ENCODE assay signal across 16 cellular contexts in the genomic region with DNA sequence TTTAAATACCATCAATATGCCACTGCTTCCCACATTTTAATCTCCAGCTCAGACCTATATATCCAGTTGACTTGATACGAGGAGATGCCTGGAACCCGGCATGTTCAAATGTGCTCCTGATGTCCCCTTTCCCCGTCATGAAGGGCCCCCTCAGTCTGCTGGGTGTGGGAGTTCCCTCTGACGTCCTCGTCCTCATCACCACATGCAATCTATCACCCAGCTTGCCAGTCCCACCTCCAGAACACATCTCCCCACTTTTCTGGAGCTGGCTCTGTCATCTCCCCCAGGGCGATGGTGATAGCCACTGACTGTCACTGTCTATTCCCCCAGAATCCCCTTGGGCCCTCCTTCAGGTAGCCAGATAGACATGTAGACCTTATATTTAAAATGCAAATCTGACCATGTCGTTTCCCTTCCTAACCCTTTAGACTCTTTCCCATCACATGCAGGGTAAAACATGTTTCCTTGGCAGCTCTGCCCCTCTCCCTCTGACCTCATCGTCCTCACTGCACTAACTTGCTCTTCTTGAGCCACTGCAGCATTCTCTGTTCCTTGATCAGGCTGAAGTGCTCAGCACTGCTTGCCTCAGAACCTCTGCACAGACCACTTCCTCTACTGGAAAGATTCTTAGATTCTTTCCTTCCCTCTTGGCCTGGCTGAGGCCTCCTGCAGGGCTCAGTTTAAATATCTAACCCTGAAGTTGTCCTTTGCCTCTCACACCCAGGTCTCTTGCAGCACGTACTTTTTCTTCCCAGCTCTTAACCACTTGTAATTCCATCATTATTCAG. TPM values are rescaled to one million over a fixed set of nuclear protein-coding genes. Genes with fewer than 3 reads are reported as not detected.
A peak's percentile ranks its signal among the peaks of the same experiment; 100 is the strongest.
DNase-seq lines count a peak whose midpoint lies in the region; ATAC-seq and TF ChIP-seq lines count a peak whose summit lies in the region.
"Had no signal": no experiment of that assay in that cellular context is flagged by ENCODE, and none has a peak within 500 bp of the region (broad histone marks: within the 10 kb centered on the region; RNA-seq: fewer than 3 reads in every experiment).

No MANE protein-coding gene starts in this region.

- no peaks in the 10 kb centered on the region for H3K9me2 ChIP-seq in Loucy (replicated peaks; ENCODE audit: low read depth, low read length)

- H2AFZ ChIP-seq in Loucy (ENCODE audit: low read length) = no peak overlapping the region

- TF ChIP-seq CTCF in Loucy (conservative IDR thresholded peaks at IDR 0.05; ENCODE audit: low read length) = no peak

- H3K9me3 Mint-ChIP-seq in activated T-helper 1 cell treated with anti-CD3 and anti-CD28 coated beads, Interleukin-12 subunit alpha, Interleukin-12 subunit beta, Interleukin-2, Interleukin-4 antibody, amounts not matched to agents 30 ng/mL and 10 ng/mL and 1 ng/mL, durations not matched to agents 14 hours and 24 hours and 36 hours = no peaks in the 10 kb centered on the region
- H3K9me3 Mint-ChIP-seq in natural killer cell treated with Interleukin-12 subunit alpha and Interleukin-12 subunit beta and Interleukin-15 and Interleukin-18, amount 100 ng/mL, for 72 hours = no peaks in the 10 kb centered on the region
- H3K9me3 Mint-ChIP-seq: mesothelial cell of epicardium had no signal

- no peaks in the 10 kb centered on the region for H4K20me1 ChIP-seq in Loucy (ENCODE audit: insufficient read depth, low read length, poor library complexity, severe bottlenecking)

- no peaks in the 10 kb centered on the region for H3F3A ChIP-seq in Loucy (ENCODE audit: low read depth)

- intact Hi-C loops in activated T-helper 1 cell treated with anti-CD3 and anti-CD28 coated beads, Interleukin-12 subunit alpha, Interleukin-12 subunit beta, Interleukin-2, Interleukin-4 antibody, amounts not matched to agents 30 ng/mL and 10 ng/mL and 1 ng/mL, durations not matched to agents 14 hours and 24 hours and 36 hours (cut with micrococcal nuclease) = loop anchor here (1.0 to 10.0 kb wide), 2 partner anchors 11 to 374 kb away; no protein-coding TSS in a partner anchor

- peak overlapping the region; percentile 52 for H3K4me3 Mint-ChIP-seq in activated T-helper 1 cell treated with anti-CD3 and anti-CD28 coated beads, Interleukin-12 subunit alpha, Interleukin-12 subunit beta, Interleukin-2, Interleukin-4 antibody, amounts not matched to agents 30 ng/mL and 10 ng/mL and 1 ng/mL, durations not matched to agents 14 hours and 24 hours and 36 hours
- peak overlapping the region; percentile 45 for H3K4me3 Mint-ChIP-seq in natural killer cell treated with Interleukin-12 subunit alpha and Interleukin-12 subunit beta and Interleukin-15 and Interleukin-18, amount 100 ng/mL, for 72 hours
- H3K4me3 Mint-ChIP-seq: mesothelial cell of epicardium had no signal

- peak overlapping the region; percentile 3 for H3K4me2 ChIP-seq in Loucy (ENCODE audit: low read depth, low read length, poor library complexity, severe bottlenecking)

- peak overlapping the region; percentile 91 for H3K27ac Mint-ChIP-seq in activated T-helper 1 cell treated with anti-CD3 and anti-CD28 coated beads, Interleukin-12 subunit alpha, Interleukin-12 subunit beta, Interleukin-2, Interleukin-4 antibody, amounts not matched to agents 30 ng/mL and 10 ng/mL and 1 ng/mL, durations not matched to agents 14 hours and 24 hours and 36 hours
- peak overlapping the region; percentile 42 to 53 for H3K27ac Mint-ChIP-seq in natural killer cell treated with Interleukin-12 subunit alpha and Interleukin-12 subunit beta and Interleukin-15 and Interleukin-18, amount 100 ng/mL, for 72 hours
- H3K27ac Mint-ChIP-seq: mesothelial cell of epicardium had no signal

- H3K79me2 ChIP-seq in Loucy (ENCODE audit: insufficient read depth, low read length) = no peaks in the 10 kb centered on the region

- H3K9me3 ChIP-seq in Loucy (ENCODE audit: insufficient read depth, low read depth, low read length) = no peaks in the 10 kb centered on the region
- H3K9me3 ChIP-seq: heart right ventricle, right lobe of liver had no signal

- no peak overlapping the region for H3K9ac ChIP-seq in Loucy (ENCODE audit: low read depth, low read length, poor library complexity, severe bottlenecking)

- H3K4me3 ChIP-seq in Loucy (ENCODE audit: low read length, poor library complexity, severe bottlenecking) = no peak overlapping the region
- H3K4me3 ChIP-seq: heart right ventricle, right lobe of liver had no signal

- peaks cover 11% of the 10 kb centered on the region for H3K4me1 ChIP-seq in Loucy (ENCODE audit: insufficient read depth, low read length, poor library complexity, severe bottlenecking)

- no peak for TF ChIP-seq POLR2A in GM18505 (IDR thresholded peaks at IDR 0.05; ENCODE audit: borderline replicate concordance, extremely low read depth, insufficient read depth, insufficient read length)

- H3K4me1 Mint-ChIP-seq in activated T-helper 1 cell treated with anti-CD3 and anti-CD28 coated beads, Interleukin-12 subunit alpha, Interleukin-12 subunit beta, Interleukin-2, Interleukin-4 antibody, amounts not matched to agents 30 ng/mL and 10 ng/mL and 1 ng/mL, durations not matched to agents 14 hours and 24 hours and 36 hours (ENCODE audit: low read depth) = peaks cover 26% of the 10 kb centered on the region
- H3K4me1 Mint-ChIP-seq in natural killer cell treated with Interleukin-12 subunit alpha and Interleukin-12 subunit beta and Interleukin-15 and Interleukin-18, amount 100 ng/mL, for 72 hours (ENCODE audit: low read depth in 2 of 2) = peaks cover 30 to 33% of the 10 kb centered on the region in 2 donors

- H3K36me3 Mint-ChIP-seq in activated T-helper 1 cell treated with anti-CD3 and anti-CD28 coated beads, Interleukin-12 subunit alpha, Interleukin-12 subunit beta, Interleukin-2, Interleukin-4 antibody, amounts not matched to agents 30 ng/mL and 10 ng/mL and 1 ng/mL, durations not matched to agents 14 hours and 24 hours and 36 hours (ENCODE audit: low read depth) = peaks cover 1% of the 10 kb centered on the region
- no peaks in the 10 kb centered on the region for H3K36me3 Mint-ChIP-seq in natural killer cell treated with Interleukin-12 subunit alpha and Interleukin-12 subunit beta and Interleukin-15 and Interleukin-18, amount 100 ng/mL, for 72 hours
- H3K36me3 Mint-ChIP-seq: mesothelial cell of epicardium had no signal

- ATAC-seq in natural killer cell treated with Interleukin-12 subunit alpha and Interleukin-12 subunit beta and Interleukin-15 and Interleukin-18, amount 100 ng/mL, for 72 hours = peak; percentile 52 to 57
- no peak for ATAC-seq in GM18505 (IDR thresholded peaks at IDR 0.05; ENCODE audit: unreplicated experiment)
- no peak for ATAC-seq in HG02642 (IDR thresholded peaks at IDR 0.05; ENCODE audit: poor library complexity, unreplicated experiment)
- ATAC-seq: heart right ventricle, right lobe of liver had no signal

- no peaks in the 10 kb centered on the region for H3K36me3 ChIP-seq in Loucy (ENCODE audit: insufficient read depth, low read length)
- H3K36me3 ChIP-seq: right lobe of liver had no signal

- DNase-seq in GDM1 (lab: John Stamatoyannopoulos, UW) (peak; percentile 32), T-helper 9 cell (no peak), SHP77 treated with DMSO at 0.1 percent for 48 hours (lab: John Stamatoyannopoulos, UW) (no peak)
- no peak for DNase-seq in activated T-helper 1 cell treated with anti-CD3 and anti-CD28 coated beads, Interleukin-12 subunit alpha, Interleukin-12 subunit beta, Interleukin-2, Interleukin-4 antibody, amounts not matched to agents 30 ng/mL and 10 ng/mL and 1 ng/mL, durations not matched to agents 14 hours and 24 hours and 36 hours (ENCODE audit: low spot score)
- no peak for DNase-seq in natural killer cell treated with Interleukin-12 subunit alpha and Interleukin-12 subunit beta and Interleukin-15 and Interleukin-18, amount 100 ng/mL, for 72 hours (ENCODE audit: low spot score)
- DNase-seq: activated gamma-delta T cell; DMS 273 treated with DMSO at 0.1 percent for 48 hours; effector CD4-positive, alpha-beta T cell; heart right ventricle; NCI-H82; T1000 had no signal

- no peaks in the 10 kb centered on the region for H3K27me3 ChIP-seq in Loucy (ENCODE audit: insufficient read depth, low read length, poor library complexity, severe bottlenecking)
- H3K27me3 ChIP-seq: heart right ventricle, right lobe of liver had no signal

- peaks cover 12% of the 10 kb centered on the region for H3K27me3 Mint-ChIP-seq in activated T-helper 1 cell treated with anti-CD3 and anti-CD28 coated beads, Interleukin-12 subunit alpha, Interleukin-12 subunit beta, Interleukin-2, Interleukin-4 antibody, amounts not matched to agents 30 ng/mL and 10 ng/mL and 1 ng/mL, durations not matched to agents 14 hours and 24 hours and 36 hours (ENCODE audit: insufficient read depth)
- peaks cover 0 to 2% of the 10 kb centered on the region in 2 donors for H3K27me3 Mint-ChIP-seq in natural killer cell treated with Interleukin-12 subunit alpha and Interleukin-12 subunit beta and Interleukin-15 and Interleukin-18, amount 100 ng/mL, for 72 hours

RNA-seq across cellular contexts. Expression of gene AZIN2, which starts 7.4 kb away (rescaled TPM):
- total RNA-seq in activated T-helper 1 cell treated with anti-CD3 and anti-CD28 coated beads, Interleukin-12 subunit alpha, Interleukin-12 subunit beta, Interleukin-2, Interleukin-4 antibody, amounts not matched to agents 30 ng/mL and 10 ng/mL and 1 ng/mL, durations not matched to agents 14 hours and 24 hours and 36 hours = 1.1 and 1.4 TPM in 2 replicates
- 1 to 10 TPM; 2.4 to 4.4 TPM for total RNA-seq in natural killer cell treated with Interleukin-12 subunit alpha and Interleukin-12 subunit beta and Interleukin-15 and Interleukin-18, amount 100 ng/mL, for 72 hours

RNA-seq across cellular contexts. Expression of gene AK2, which starts 51.6 kb away (rescaled TPM):
- total RNA-seq in activated T-helper 1 cell treated with anti-CD3 and anti-CD28 coated beads, Interleukin-12 subunit alpha, Interleukin-12 subunit beta, Interleukin-2, Interleukin-4 antibody, amounts not matched to agents 30 ng/mL and 10 ng/mL and 1 ng/mL, durations not matched to agents 14 hours and 24 hours and 36 hours = 387 and 400 TPM in 2 replicates
- total RNA-seq in natural killer cell treated with Interleukin-12 subunit alpha and Interleukin-12 subunit beta and Interleukin-15 and Interleukin-18, amount 100 ng/mL, for 72 hours = 100 to 1,000 TPM; 379 to 475 TPM

Comparison
In these comparisons a context has a peak if more than half of its experiments do, and no peak if none do; other contexts are left out.
1. ATAC-seq: peak in natural killer cell treated with Interleukin-12 subunit alpha and Interleukin-12 subunit beta and Interleukin-15 and Interleukin-18, amount 100 ng/mL, for 72 hours (2 of 2); none in GM18505 (single experiment) and HG02642 (single experiment).